Comparison of ENCODE assay signal across 23 cellular contexts in genomic region chr5:2996248-2996647, GRCh38.
"Had no signal": no experiment of that assay in that cellular context is flagged by ENCODE, and none has a peak within 500 bp of the region (broad histone marks: within the 10 kb centered on the region; RNA-seq: fewer than 3 reads in every experiment).

No MANE protein-coding gene starts in this region.

- H3K27ac Mint-ChIP-seq: activated CD4-positive, alpha-beta memory T cell treated with anti-CD3 and anti-CD28 coated beads for 36 hours; activated naive CD4-positive, alpha-beta T cell treated with anti-CD3 and anti-CD28 coated beads, Interleukin-2, amount 50 U/mL, for 72 hours; activated T-helper 1 cell treated with anti-CD3 and anti-CD28 coated beads, Interleukin-12 subunit alpha, Interleukin-12 subunit beta, Interleukin-2, Interleukin-4 antibody, amounts not matched to agents 30 ng/mL and 10 ng/mL and 1 ng/mL, durations not matched to agents 14 hours and 24 hours and 36 hours; endodermal cell; T-helper 1 cell treated with Interleukin-12 subunit alpha and Interleukin-12 subunit beta and Interleukin-4 antibody, amounts not matched to agents 30 μg/mL and 1 μg/mL, for 36 hours had no signal

- H3K9me3 Mint-ChIP-seq: endodermal cell had no signal

- H3K27me3 Mint-ChIP-seq: activated CD4-positive, alpha-beta memory T cell treated with anti-CD3 and anti-CD28 coated beads for 36 hours had no signal

- H3K27ac ChIP-seq: adrenal gland, epithelial cell of prostate, gastrocnemius medialis, heart left ventricle, left ventricle myocardium inferior, prostate gland, right atrium auricular region, thyroid gland, uterus, WERI-Rb-1 had no signal

- H3K36me3 Mint-ChIP-seq: activated CD4-positive, alpha-beta memory T cell treated with anti-CD3 and anti-CD28 coated beads for 36 hours; activated naive CD4-positive, alpha-beta T cell treated with anti-CD3 and anti-CD28 coated beads, Interleukin-2, amount 50 U/mL, for 72 hours had no signal

- H3K27me3 ChIP-seq: adrenal gland, cardiac muscle cell, gastrocnemius medialis, right atrium auricular region, thyroid gland, uterus had no signal

- DNase-seq: activated CD4-positive, alpha-beta memory T cell treated with anti-CD3 and anti-CD28 coated beads for 36 hours; activated CD4-positive, alpha-beta T cell treated with anti-CD3 and anti-CD28 coated beads for 1 hour; activated gamma-delta T cell treated with Interleukin-2 at 50 U/mL for 16 hours; activated T-cell treated with anti-CD3 and anti-CD28 coated beads for 4 hours; endodermal cell; gastrocnemius medialis; heart left ventricle; kidney glomerular epithelial cell; left ventricle myocardium inferior; mammary epithelial cell; stimulated activated CD4-positive, alpha-beta T cell treated with anti-CD3 and anti-CD28 coated beads, Interleukin-2, amount 100 ng/mL, for 24 hours; stimulated activated naive CD4-positive, alpha-beta T cell treated with Interleukin-2 at 50 U/mL for 16 hours; thyroid gland; uterus; WERI-Rb-1 had no signal

- H3K4me3 Mint-ChIP-seq: activated CD4-positive, alpha-beta memory T cell treated with anti-CD3 and anti-CD28 coated beads for 36 hours; activated T-helper 1 cell treated with anti-CD3 and anti-CD28 coated beads, Interleukin-12 subunit alpha, Interleukin-12 subunit beta, Interleukin-2, Interleukin-4 antibody, amounts not matched to agents 30 ng/mL and 10 ng/mL and 1 ng/mL, durations not matched to agents 14 hours and 24 hours and 36 hours; endodermal cell; T-helper 1 cell treated with Interleukin-12 subunit alpha and Interleukin-12 subunit beta and Interleukin-4 antibody, amounts not matched to agents 30 μg/mL and 1 μg/mL, for 36 hours had no signal

- H3K36me3 ChIP-seq: adrenal gland, cardiac muscle cell, gastrocnemius medialis, heart left ventricle, left ventricle myocardium inferior, prostate gland, right atrium auricular region, thyroid gland, uterus, WERI-Rb-1 had no signal

- H3K9me3 ChIP-seq: adrenal gland, gastrocnemius medialis, heart left ventricle, left ventricle myocardium inferior, prostate gland, right atrium auricular region, thyroid gland, uterus had no signal

- H3K4me3 ChIP-seq: adrenal gland, cardiac muscle cell, gastrocnemius medialis, heart left ventricle, left ventricle myocardium inferior, prostate gland, right atrium auricular region, thyroid gland, uterus had no signal

- H3K4me1 ChIP-seq: adrenal gland, gastrocnemius medialis, heart left ventricle, left ventricle myocardium inferior, prostate gland, right atrium auricular region, thyroid gland, uterus had no signal
